ENCODE assay signal across 31 cellular contexts in the genomic region with DNA sequence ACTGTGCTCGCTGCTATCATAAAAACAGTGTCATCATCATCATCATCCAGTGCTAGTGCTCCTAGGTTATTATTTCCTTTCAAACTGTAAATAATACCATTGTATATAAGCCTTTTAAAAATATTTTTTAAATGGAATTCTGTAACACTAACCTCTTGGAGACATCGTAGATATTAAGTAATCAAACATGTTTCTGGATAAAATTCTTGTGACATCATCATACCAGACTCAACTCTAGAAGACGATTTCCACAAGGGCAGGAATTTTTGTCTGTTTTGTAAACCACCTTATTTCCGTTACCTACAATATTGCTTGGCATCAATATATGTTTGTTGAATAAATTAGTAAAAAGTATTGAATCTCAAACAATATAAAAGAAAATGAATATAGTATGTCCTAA.
"Had no signal": no experiment of that assay in that cellular context is flagged by ENCODE, and none has a peak within 500 bp of the region (broad histone marks: within the 10 kb centered on the region; RNA-seq: fewer than 3 reads in every experiment).

No MANE protein-coding gene starts in this region.

- H3K27ac ChIP-seq: neutrophil, parathyroid adenoma, psoas muscle, skin epidermis, spleen, stomach, thoracic aorta, thyroid gland, upper lobe of left lung, vagina had no signal

- H3K27me3 ChIP-seq: neutrophil, spleen, stomach, thyroid gland, tibial nerve, upper lobe of left lung, vagina had no signal

- H3K36me3 ChIP-seq: neutrophil, spleen, stomach, thoracic aorta, thyroid gland, tibial nerve, upper lobe of left lung, vagina had no signal

- H3K4me1 ChIP-seq: parathyroid adenoma, thyroid gland, vagina had no signal

- H3K79me2 ChIP-seq: parathyroid adenoma had no signal

- H3K9me3 ChIP-seq: neutrophil, psoas muscle, spleen, stomach, thoracic aorta, thyroid gland, tibial nerve, upper lobe of left lung, vagina had no signal

- H3K4me3 ChIP-seq: psoas muscle, skin epidermis, smooth muscle cell, spleen, stomach, thoracic aorta, thyroid gland, tibial nerve, upper lobe of left lung, vagina had no signal

- H3K4me1 Mint-ChIP-seq: naive thymus-derived CD8-positive, alpha-beta T cell had no signal

- ATAC-seq: naive thymus-derived CD8-positive, alpha-beta T cell; natural killer cell treated with Interleukin-12 subunit alpha and Interleukin-12 subunit beta and Interleukin-15 and Interleukin-18, amount 100 ng/mL, for 72 hours; psoas muscle; right cardiac atrium; sciatic nerve; stimulated activated effector memory CD8-positive, alpha-beta T cell treated with anti-CD3 and anti-CD28 coated beads, Interleukin-12 subunit alpha, Interleukin-12 subunit beta, amount 100 ng/mL, for 72 hours; stimulated activated naive B cell treated with anti-CD40 and anti-IgM and Interleukin-4, amounts not matched to agents 10 μg/mL and 1 μg/mL and 100 μg/mL, for 72 hours had no signal

- H2AFZ ChIP-seq: parathyroid adenoma had no signal

- DNase-seq: naive thymus-derived CD8-positive, alpha-beta T cell; nephron progenitor cell; nucleus accumbens; posterior cingulate gyrus; psoas muscle; right cardiac atrium; spleen; stimulated activated CD4-positive, alpha-beta T cell treated with anti-CD3 and anti-CD28 coated beads, Interleukin-15, amount 100 ng/mL, for 24 hours; stimulated activated CD4-positive, alpha-beta T cell treated with anti-CD3 and anti-CD28 coated beads, Interleukin-2, amount 100 ng/mL, for 24 hours; stimulated activated CD4-positive, alpha-beta T cell treated with anti-CD3 and anti-CD28 coated beads, Interleukin-2, amount 100 ng/mL, for 48 hours; stimulated activated CD4-positive, alpha-beta T cell treated with anti-CD3 and anti-CD28 coated beads, Interleukin-4, amount 100 ng/mL, for 24 hours; stimulated activated naive B cell treated with anti-CD40 and anti-IgM and Interleukin-4, amounts not matched to agents 10 μg/mL and 1 μg/mL and 100 μg/mL, for 72 hours; stimulated activated naive CD4-positive, alpha-beta T cell treated with Interleukin-2 at 50 U/mL for 16 hours; stomach; thyroid gland; trophoblast cell; upper lobe of left lung had no signal

- H3K9ac ChIP-seq: parathyroid adenoma had no signal

- H3K27me3 Mint-ChIP-seq: naive thymus-derived CD8-positive, alpha-beta T cell; progenitor cell of endocrine pancreas; stimulated activated naive B cell treated with anti-CD40 and anti-IgM and Interleukin-4, amounts not matched to agents 10 μg/mL and 1 μg/mL and 100 μg/mL, for 72 hours; stimulated activated naive CD8-positive, alpha-beta T cell treated with anti-CD3 and anti-CD28 coated beads, Interleukin-15, Interleukin-2, amounts not matched to agents 100 ng/mL and 50 ng/mL, for 24 hours had no signal

- H3K27ac Mint-ChIP-seq: naive thymus-derived CD8-positive, alpha-beta T cell; natural killer cell treated with Interleukin-12 subunit alpha and Interleukin-12 subunit beta and Interleukin-15 and Interleukin-18, amount 100 ng/mL, for 72 hours; nephron progenitor cell; progenitor cell of endocrine pancreas; stimulated activated effector memory CD8-positive, alpha-beta T cell treated with anti-CD3 and anti-CD28 coated beads, Interleukin-12 subunit alpha, Interleukin-12 subunit beta, amount 100 ng/mL, for 72 hours; stimulated activated naive B cell treated with anti-CD40 and anti-IgM and Interleukin-4, amounts not matched to agents 10 μg/mL and 1 μg/mL and 100 μg/mL, for 72 hours; stimulated activated naive CD8-positive, alpha-beta T cell treated with anti-CD3 and anti-CD28 coated beads, Interleukin-15, Interleukin-2, amounts not matched to agents 100 ng/mL and 50 ng/mL, for 24 hours had no signal

- H3K9me3 Mint-ChIP-seq: naive thymus-derived CD8-positive, alpha-beta T cell; natural killer cell treated with Interleukin-12 subunit alpha and Interleukin-12 subunit beta and Interleukin-15 and Interleukin-18, amount 100 ng/mL, for 72 hours; stimulated activated effector memory CD8-positive, alpha-beta T cell treated with anti-CD3 and anti-CD28 coated beads, Interleukin-12 subunit alpha, Interleukin-12 subunit beta, amount 100 ng/mL, for 72 hours; stimulated activated naive CD8-positive, alpha-beta T cell treated with anti-CD3 and anti-CD28 coated beads, Interleukin-15, Interleukin-2, amounts not matched to agents 100 ng/mL and 50 ng/mL, for 24 hours had no signal

- FAIRE-seq: urothelium cell line had no signal

- H3K36me3 Mint-ChIP-seq: naive thymus-derived CD8-positive, alpha-beta T cell; natural killer cell treated with Interleukin-12 subunit alpha and Interleukin-12 subunit beta and Interleukin-15 and Interleukin-18, amount 100 ng/mL, for 72 hours; stimulated activated effector memory CD8-positive, alpha-beta T cell treated with anti-CD3 and anti-CD28 coated beads, Interleukin-12 subunit alpha, Interleukin-12 subunit beta, amount 100 ng/mL, for 72 hours had no signal

- H3K4me2 ChIP-seq: smooth muscle cell had no signal

- H3K4me3 Mint-ChIP-seq: naive thymus-derived CD8-positive, alpha-beta T cell; natural killer cell treated with Interleukin-12 subunit alpha and Interleukin-12 subunit beta and Interleukin-15 and Interleukin-18, amount 100 ng/mL, for 72 hours; nephron progenitor cell; neural crest cell; stimulated activated effector memory CD8-positive, alpha-beta T cell treated with anti-CD3 and anti-CD28 coated beads, Interleukin-12 subunit alpha, Interleukin-12 subunit beta, amount 100 ng/mL, for 72 hours; stimulated activated naive B cell treated with anti-CD40 and anti-IgM and Interleukin-4, amounts not matched to agents 10 μg/mL and 1 μg/mL and 100 μg/mL, for 72 hours; stimulated activated naive CD8-positive, alpha-beta T cell treated with anti-CD3 and anti-CD28 coated beads, Interleukin-15, Interleukin-2, amounts not matched to agents 100 ng/mL and 50 ng/mL, for 24 hours had no signal
